ENCODE assay signal across 29 cellular contexts in genomic region chr11:94139421-94139820, GRCh38. TPM values are rescaled to one million over a fixed set of nuclear protein-coding genes. Genes with fewer than 3 reads are reported as not detected.
DNase-seq lines count a peak whose midpoint lies in the region; FAIRE-seq and TF ChIP-seq lines count a peak whose summit lies in the region.
"Had no signal": no experiment of that assay in that cellular context is flagged by ENCODE, and none has a peak within 500 bp of the region (broad histone marks: within the 10 kb centered on the region; RNA-seq: fewer than 3 reads in every experiment).

No MANE protein-coding gene starts in this region.

- H3K36me3 ChIP-seq in astrocyte (ENCODE audit: insufficient read depth, low read length) (no peaks in the 10 kb centered on the region), smooth muscle cell (ENCODE audit: low read depth) (no peaks in the 10 kb centered on the region)
- H3K36me3 ChIP-seq: adrenal gland, breast epithelium, prostate gland had no signal

- H3K79me2 ChIP-seq in astrocyte (ENCODE audit: insufficient read depth, low read length) = peaks cover 80% of the 10 kb centered on the region
- H3K79me2 ChIP-seq in smooth muscle cell (ENCODE audit: low read depth) = peaks cover 78% of the 10 kb centered on the region

- H4K20me1 ChIP-seq in astrocyte (ENCODE audit: insufficient read depth, low read length) = peaks cover 44% of the 10 kb centered on the region
- H4K20me1 ChIP-seq in smooth muscle cell (ENCODE audit: low read depth) = peaks cover 50% of the 10 kb centered on the region

- H3K4me1 ChIP-seq in astrocyte (ENCODE audit: insufficient read depth, low read length) = peaks cover 45% of the 10 kb centered on the region
- H3K4me1 ChIP-seq in smooth muscle cell (ENCODE audit: low read depth) = peaks cover 60% of the 10 kb centered on the region
- H3K4me1 ChIP-seq: breast epithelium, prostate gland had no signal

- H3K4me3 Mint-ChIP-seq in astrocyte (ENCODE audit: unreplicated experiment) = no peak overlapping the region
- H3K4me3 Mint-ChIP-seq: activated CD4-positive, alpha-beta memory T cell treated with anti-CD3 and anti-CD28 coated beads for 36 hours; activated naive CD4-positive, alpha-beta T cell treated with anti-CD3 and anti-CD28 coated beads for 36 hours; activated T-helper 1 cell treated with anti-CD3 and anti-CD28 coated beads, Interleukin-12 subunit alpha, Interleukin-12 subunit beta, Interleukin-2, Interleukin-4 antibody, amounts not matched to agents 30 ng/mL and 10 ng/mL and 1 ng/mL, durations not matched to agents 14 hours and 24 hours and 36 hours; CD8-positive, alpha-beta memory T cell had no signal

- H3K27ac ChIP-seq in astrocyte (ENCODE audit: low read depth, low read length) (no peak overlapping the region), smooth muscle cell (ENCODE audit: low read depth) (peak overlapping the region; percentile 100)
- H3K27ac ChIP-seq: adrenal gland, breast epithelium, prostate gland had no signal

- no peak for FAIRE-seq in astrocyte (lab: Jason Lieb, UNC)
- FAIRE-seq: G401.6, H54 had no signal

- no peak overlapping the region for H3K4me3 ChIP-seq in astrocyte (ENCODE audit: insufficient read depth, low read depth, low read length)
- H3K4me3 ChIP-seq in smooth muscle cell = no peak overlapping the region
- H3K4me3 ChIP-seq: adrenal gland, breast epithelium, prostate gland had no signal

- TF ChIP-seq CTCF in astrocyte (IDR thresholded peaks at IDR 0.05; ENCODE audit: insufficient read depth, low read depth, low read length) (no peak), smooth muscle cell (IDR thresholded peaks at IDR 0.05; ENCODE audit: borderline replicate concordance, insufficient read depth, poor library complexity, severe bottlenecking) (no peak)

- peaks cover 2% of the 10 kb centered on the region for H3K9me3 Mint-ChIP-seq in astrocyte (ENCODE audit: unreplicated experiment)
- H3K9me3 Mint-ChIP-seq: activated naive CD4-positive, alpha-beta T cell treated with anti-CD3 and anti-CD28 coated beads for 36 hours; IgD-negative memory B cell had no signal

- H3F3A ChIP-seq in smooth muscle cell (ENCODE audit: low read depth) = peaks cover 37% of the 10 kb centered on the region

- 81% methylated on average over 4 of the region's 4 CpGs for WGBS in smooth muscle cell (ENCODE audit: low lambda C conversion rate)

- H3K36me3 Mint-ChIP-seq in astrocyte (ENCODE audit: low read depth, unreplicated experiment) = peaks cover 2% of the 10 kb centered on the region

- peaks cover 66% of the 10 kb centered on the region for H3K4me1 Mint-ChIP-seq in astrocyte (ENCODE audit: low read depth, unreplicated experiment)

- H3K4me2 ChIP-seq in astrocyte (ENCODE audit: low read length) (no peak overlapping the region), smooth muscle cell (no peak overlapping the region)

- H3K27me3 ChIP-seq in astrocyte (ENCODE audit: insufficient read depth, low read length) (no peaks in the 10 kb centered on the region), smooth muscle cell (ENCODE audit: low read depth) (no peaks in the 10 kb centered on the region)
- H3K27me3 ChIP-seq: adrenal gland, breast epithelium had no signal

- no peaks in the 10 kb centered on the region for H3K27me3 Mint-ChIP-seq in astrocyte (ENCODE audit: low read depth, unreplicated experiment)
- H3K27me3 Mint-ChIP-seq: activated CD4-positive, alpha-beta memory T cell treated with anti-CD3 and anti-CD28 coated beads for 36 hours; CD8-positive, alpha-beta memory T cell; IgD-negative memory B cell had no signal

- no peaks in the 10 kb centered on the region for H3K9me3 ChIP-seq in astrocyte (ENCODE audit: insufficient read depth, low read depth, low read length)
- no peaks in the 10 kb centered on the region for H3K9me3 ChIP-seq in smooth muscle cell (replicated peaks; ENCODE audit: low read depth)
- H3K9me3 ChIP-seq: adrenal gland, breast epithelium, prostate gland had no signal

- H2AFZ ChIP-seq in astrocyte (ENCODE audit: low read depth, low read length) (no peak overlapping the region), smooth muscle cell (ENCODE audit: low read depth) (no peak overlapping the region)

- DNase-seq in NCI-H2227 (lab: John Stamatoyannopoulos, UW; ENCODE audit: unreplicated experiment) (peak; percentile 33), NCI-H2227 treated with DMSO at 0.1 percent for 48 hours (lab: John Stamatoyannopoulos, UW) (no peak), astrocyte (ENCODE audit: low read depth) (no peak), iris pigment epithelial cell (ENCODE audit: low read depth) (peak; percentile 26), smooth muscle cell (lab: John Stamatoyannopoulos, UW; ENCODE audit: unreplicated experiment) (no peak), NCI-H1092 (lab: John Stamatoyannopoulos, UW) (no peak), COLO829 (ENCODE audit: low spot score) (no peak), AML-193 (lab: John Stamatoyannopoulos, UW) (no peak)
- DNase-seq: activated CD4-positive, alpha-beta memory T cell treated with anti-CD3 and anti-CD28 coated beads for 36 hours; activated CD4-positive, CD25-positive, alpha-beta regulatory T cell treated with anti-CD3 and anti-CD28 coated beads, Interleukin-2, amount 50 U/mL, for 72 hours; activated CD8-positive, alpha-beta memory T cell treated with anti-CD3 and anti-CD28 coated beads, Interleukin-2, amount 50 U/mL, for 4 hours; activated naive CD4-positive, alpha-beta T cell treated with anti-CD3 and anti-CD28 coated beads for 36 hours; CD8-positive, alpha-beta memory T cell; DMS153; effector CD8-positive, alpha-beta T cell; foreskin fibroblast; mesenchymal stem cell; NCI-H2081; NCI-H446 treated with DMSO at 0.1 percent for 48 hours; nucleus accumbens; SIG-M5; stimulated activated naive CD4-positive, alpha-beta T cell treated with Interleukin-2 at 50 U/mL for 16 hours had no signal

- H3K27ac Mint-ChIP-seq in astrocyte (ENCODE audit: unreplicated experiment) = peak overlapping the region; percentile 72
- H3K27ac Mint-ChIP-seq: activated CD4-positive, alpha-beta memory T cell treated with anti-CD3 and anti-CD28 coated beads for 36 hours; activated naive CD4-positive, alpha-beta T cell treated with anti-CD3 and anti-CD28 coated beads for 36 hours; activated T-helper 1 cell treated with anti-CD3 and anti-CD28 coated beads, Interleukin-12 subunit alpha, Interleukin-12 subunit beta, Interleukin-2, Interleukin-4 antibody, amounts not matched to agents 30 ng/mL and 10 ng/mL and 1 ng/mL, durations not matched to agents 14 hours and 24 hours and 36 hours had no signal

- H3K9ac ChIP-seq in astrocyte (ENCODE audit: low read length) (no peak overlapping the region), smooth muscle cell (ENCODE audit: low read depth) (peak overlapping the region; percentile 17)

RNA-seq across cellular contexts. Expression of gene PANX1, which starts 10.8 kb away (rescaled TPM):
- 42.1 and 46.8 TPM in 2 replicates for total RNA-seq in astrocyte
- 81.2 and 91.6 TPM in 2 replicates for total RNA-seq in smooth muscle cell
- polyA plus RNA-seq in smooth muscle cell = 30.5 and 32.2 TPM in 2 replicates

Comparison
In these comparisons a context has a peak if more than half of its experiments do, and no peak if none do; other contexts are left out.
1. DNase-seq: peak in NCI-H2227 (single experiment) and iris pigment epithelial cell (single experiment); none in NCI-H2227 treated with DMSO at 0.1 percent for 48 hours (single experiment), astrocyte (single experiment), smooth muscle cell (single experiment), NCI-H1092 (single experiment), COLO829 (single experiment) and AML-193 (0 of 2).